ENCODE assay signal across 9 cellular contexts in genomic region chr1:203675596-203676347, GRCh38. TPM values are rescaled to one million over a fixed set of nuclear protein-coding genes. Genes with fewer than 3 reads are reported as not detected.
A peak's percentile ranks its signal among the peaks of the same experiment; 100 is the strongest.
DNase-seq lines count a peak whose midpoint lies in the region; ATAC-seq and TF ChIP-seq lines count a peak whose summit lies in the region.
"Had no signal": no experiment of that assay in that cellular context is flagged by ENCODE, and none has a peak within 500 bp of the region (broad histone marks: within the 10 kb centered on the region; RNA-seq: fewer than 3 reads in every experiment).

No MANE protein-coding gene starts in this region.

- H3K36me3 ChIP-seq in fibroblast of lung (ENCODE audit: control insufficient read depth, insufficient read depth, low read length), result peaks cover 2% of the 10 kb centered on the region

- no peak overlapping the region for H2AFZ ChIP-seq in fibroblast of lung (ENCODE audit: low read length)

- no peaks in the 10 kb centered on the region for H3K9me3 Mint-ChIP-seq in activated CD4-positive, alpha-beta T cell treated with anti-CD3 and anti-CD28 coated beads for 36 hours (ENCODE audit: low read depth)

- peaks cover 1% of the 10 kb centered on the region for H4K20me1 ChIP-seq in fibroblast of lung (ENCODE audit: control insufficient read depth, extremely low read depth, insufficient read depth, low read length)

- peaks cover 39% of the 10 kb centered on the region for H3K4me1 ChIP-seq in fibroblast of lung (ENCODE audit: control insufficient read depth, extremely low read depth, insufficient read depth, low read length)

- intact Hi-C loops in activated CD4-positive, alpha-beta T cell treated with anti-CD3 and anti-CD28 coated beads for 36 hours (cut with DNase I, micrococcal nuclease), result loop anchor here in 1 of 2 experiments (2.0 kb wide), 1 partner anchor 49 kb away; the partner anchor contains the start of gene ATP2B4

- no peak for ATAC-seq in activated CD4-positive, alpha-beta T cell treated with anti-CD3 and anti-CD28 coated beads for 36 hours
- ATAC-seq in T-helper 17 cell (no peak), GM21737 (IDR thresholded peaks at IDR 0.05; ENCODE audit: unreplicated experiment) (no peak), HG03135 (IDR thresholded peaks at IDR 0.05; ENCODE audit: unreplicated experiment) (no peak)
- ATAC-seq: psoas muscle had no signal

- H3K27me3 Mint-ChIP-seq in activated CD4-positive, alpha-beta T cell treated with anti-CD3 and anti-CD28 coated beads for 36 hours, result no peaks in the 10 kb centered on the region
- no peaks in the 10 kb centered on the region for H3K27me3 Mint-ChIP-seq in T-helper 17 cell

- CTCF ChIA-PET in activated CD4-positive, alpha-beta T cell treated with anti-CD3 and anti-CD28 coated beads for 36 hours (lab: Charles Lee), result interaction anchor here (0.9 to 6.4 kb wide), 4 partner anchors 23 to 49 kb away, joined by 3 to 39 read pairs (median 17); partner anchors contain the start of gene ATP2B4

- no peak overlapping the region for H3K9ac ChIP-seq in fibroblast of lung (ENCODE audit: insufficient read depth, low read length)

- H3K4me3 ChIP-seq in fibroblast of lung (replicated peaks in 1 of 4; ENCODE audit: control extremely low read depth in 1 of 4, insufficient read depth in 1 of 4, low read depth in 3 of 4, low read length in 4 of 4), result no peak overlapping the region
- H3K4me3 ChIP-seq: psoas muscle had no signal

- peaks cover 5% of the 10 kb centered on the region for H3K36me3 Mint-ChIP-seq in activated CD4-positive, alpha-beta T cell treated with anti-CD3 and anti-CD28 coated beads for 36 hours (ENCODE audit: low read depth)
- H3K36me3 Mint-ChIP-seq in T-helper 17 cell (ENCODE audit: low read depth), result no peaks in the 10 kb centered on the region

- H3K27ac ChIP-seq in fibroblast of lung (ENCODE audit: insufficient read depth, low read length) (peak overlapping the region; percentile 90), substantia nigra (ENCODE audit: low read depth, low read length, poor library complexity, severe bottlenecking) (peak overlapping the region; percentile 12)
- H3K27ac ChIP-seq: psoas muscle had no signal

- H3K4me2 ChIP-seq in fibroblast of lung (ENCODE audit: extremely low read depth, insufficient read depth, low read length), result no peak overlapping the region

- H3K27ac Mint-ChIP-seq in activated CD4-positive, alpha-beta T cell treated with anti-CD3 and anti-CD28 coated beads for 36 hours, result peak overlapping the region; percentile 96
- peak overlapping the region; percentile 99 for H3K27ac Mint-ChIP-seq in T-helper 17 cell

- peaks cover 66% of the 10 kb centered on the region for H3K4me1 Mint-ChIP-seq in activated CD4-positive, alpha-beta T cell treated with anti-CD3 and anti-CD28 coated beads for 36 hours
- H3K4me1 Mint-ChIP-seq in T-helper 17 cell, result peaks cover 57% of the 10 kb centered on the region

- TF ChIP-seq CTCF in fibroblast of lung (conservative IDR thresholded peaks at IDR 0.05 in 1 of 2, IDR thresholded peaks at IDR 0.05 in 1 of 2; ENCODE audit: low read depth in 1 of 2, low read length in 2 of 2), result no peak

- H3K4me3 Mint-ChIP-seq in activated CD4-positive, alpha-beta T cell treated with anti-CD3 and anti-CD28 coated beads for 36 hours, result no peak overlapping the region
- peak overlapping the region; percentile 90 for H3K4me3 Mint-ChIP-seq in T-helper 17 cell

- H3K9me3 ChIP-seq in T-helper 17 cell (ENCODE audit: control insufficient read depth, low read length, poor library complexity, severe bottlenecking) (no peaks in the 10 kb centered on the region), fibroblast of lung (ENCODE audit: control insufficient read depth, insufficient read depth, low read depth, low read length) (no peaks in the 10 kb centered on the region)
- H3K9me3 ChIP-seq: psoas muscle had no signal

- H3K79me2 ChIP-seq in fibroblast of lung (ENCODE audit: control insufficient read depth, insufficient read depth, low read length), result peaks cover 88% of the 10 kb centered on the region

- H3K27me3 ChIP-seq in fibroblast of lung (ENCODE audit: control insufficient read depth, insufficient read depth, low read length), result no peaks in the 10 kb centered on the region

- no peak for DNase-seq in activated CD4-positive, alpha-beta T cell treated with anti-CD3 and anti-CD28 coated beads for 36 hours
- no peak for DNase-seq in activated CD4-positive, alpha-beta T cell treated with anti-CD3 and anti-CD28 coated beads, Interleukin-2, amount 50 U/mL, for 48 hours
- DNase-seq in T-helper 17 cell (no peak), fibroblast of lung (ENCODE audit: low read depth in 2 of 2) (no peak), substantia nigra (lab: John Stamatoyannopoulos, UW) (no peak), epidermal melanocyte (ENCODE audit: insufficient read length, low spot score) (no peak)
- DNase-seq: psoas muscle had no signal

- POLR2A ChIA-PET in activated CD4-positive, alpha-beta T cell treated with anti-CD3 and anti-CD28 coated beads for 36 hours (lab: Charles Lee), result no interaction called here

RNA-seq across cellular contexts. Expression of gene ATP2B4, which starts 49.1 kb away (rescaled TPM):
- 10 to 100 TPM; 36.2 to 38.8 TPM for total RNA-seq in activated CD4-positive, alpha-beta T cell treated with anti-CD3 and anti-CD28 coated beads for 36 hours
- total RNA-seq in T-helper 17 cell (10 to 100 TPM; 92.5 to 99.2 TPM), fibroblast of lung (143 and 302 TPM in 2 replicates)
- 265 and 328 TPM in 2 replicates for polyA plus RNA-seq in fibroblast of lung
- polyA plus RNA-seq in fibroblast of lung (2012), result 168 and 218 TPM in 2 replicates
- polyA minus RNA-seq in fibroblast of lung (ENCODE audit: low replicate concordance), result 583 and 648 TPM in 2 replicates
